In genomic region chr2:26559556-26559955, GRCh38 we compare ENCODE assay signal across 22 cellular contexts.
DNase-seq lines count a peak whose midpoint lies in the region; ATAC-seq and TF ChIP-seq lines count a peak whose summit lies in the region.
"Had no signal": no experiment of that assay in that cellular context is flagged by ENCODE, and none has a peak within 500 bp of the region (broad histone marks: within the 10 kb centered on the region; RNA-seq: fewer than 3 reads in every experiment).

No MANE protein-coding gene starts in this region.

- no peak overlapping the region for H3K27ac Mint-ChIP-seq in activated CD8-positive, alpha-beta memory T cell treated with anti-CD3 and anti-CD28 coated beads, Interleukin-2, amount 10 ng/mL, durations not matched to agents 7 days and 5 days
- H3K27ac Mint-ChIP-seq in H9: no peak overlapping the region
- H3K27ac Mint-ChIP-seq in WTC11: no peak overlapping the region
- H3K27ac Mint-ChIP-seq: activated naive CD8-positive, alpha-beta T cell; CD8-positive, alpha-beta T cell; stimulated activated naive CD8-positive, alpha-beta T cell treated with anti-CD3 and anti-CD28 coated beads, Interleukin-15, Interleukin-2, amounts not matched to agents 100 ng/mL and 50 ng/mL, for 24 hours had no signal

- no peak overlapping the region for H3K56ac ChIP-seq in H9 (ENCODE audit: insufficient read length, low read depth, low read length)

- CTCF ChIA-PET in activated CD8-positive, alpha-beta memory T cell treated with anti-CD3 and anti-CD28 coated beads, Interleukin-2, amount 10 ng/mL, durations not matched to agents 7 days and 5 days (lab: Charles Lee): interaction anchor here (2.0 kb wide), 1 partner anchor 18 kb away, joined by 6 read pairs; no protein-coding TSS in a partner anchor
- CTCF ChIA-PET in WTC11 (lab: Charles Lee): interaction anchor here (0.6 to 7.9 kb wide), 10 partner anchors 13 to 362 kb away, joined by 3 to 83 read pairs (median 3); no protein-coding TSS in a partner anchor

- H3K4me2 ChIP-seq in H9 (ENCODE audit: insufficient read depth, insufficient read length, low read length): no peak overlapping the region
- H3K4me2 ChIP-seq: hepatocyte, SK-N-SH had no signal

- H4K5ac ChIP-seq in H9 (ENCODE audit: insufficient read length, low read depth, low read length): no peak overlapping the region

- peaks cover 9% of the 10 kb centered on the region for H3K4me1 Mint-ChIP-seq in activated CD8-positive, alpha-beta memory T cell treated with anti-CD3 and anti-CD28 coated beads, Interleukin-2, amount 10 ng/mL, durations not matched to agents 7 days and 5 days
- peaks cover 13 to 37% of the 10 kb centered on the region in 2 experiments for H3K4me1 Mint-ChIP-seq in H9
- peaks cover 6% of the 10 kb centered on the region; the same call in 1 of the 2 replicates for H3K4me1 Mint-ChIP-seq in WTC11

- no peak overlapping the region for H2AK5ac ChIP-seq in H9 (ENCODE audit: insufficient read length, low read length)

- H3K4me3 Mint-ChIP-seq in activated CD8-positive, alpha-beta memory T cell treated with anti-CD3 and anti-CD28 coated beads, Interleukin-2, amount 10 ng/mL, durations not matched to agents 7 days and 5 days: no peak overlapping the region
- no peak overlapping the region; a peak in 1 of 5 replicates for H3K4me3 Mint-ChIP-seq in H9
- H3K4me3 Mint-ChIP-seq in WTC11: no peak overlapping the region
- H3K4me3 Mint-ChIP-seq: activated naive CD8-positive, alpha-beta T cell; CD8-positive, alpha-beta T cell; stimulated activated naive CD8-positive, alpha-beta T cell treated with anti-CD3 and anti-CD28 coated beads, Interleukin-15, Interleukin-2, amounts not matched to agents 100 ng/mL and 50 ng/mL, for 24 hours had no signal

- H2BK5ac ChIP-seq in H9 (ENCODE audit: insufficient read length, low read length): no peak overlapping the region

- no peak overlapping the region for H3K14ac ChIP-seq in H9 (ENCODE audit: insufficient read depth, low read length)

- no peaks in the 10 kb centered on the region for H3K79me1 ChIP-seq in H9 (ENCODE audit: insufficient read depth, low read depth, low read length, poor library complexity, severe bottlenecking)

- intact Hi-C loops in sigmoid colon (cut with DNase I): no loop called here

- H4K20me1 ChIP-seq in H9 (ENCODE audit: control insufficient read depth, insufficient read depth, insufficient read length): no peaks in the 10 kb centered on the region

- no peaks in the 10 kb centered on the region for H3K36me3 Mint-ChIP-seq in activated CD8-positive, alpha-beta memory T cell treated with anti-CD3 and anti-CD28 coated beads, Interleukin-2, amount 10 ng/mL, durations not matched to agents 7 days and 5 days
- H3K36me3 Mint-ChIP-seq in H9 (ENCODE audit: insufficient read depth in 1 of 3, low read depth in 3 of 3) (no peaks in the 10 kb centered on the region), WTC11 (no peaks in the 10 kb centered on the region)
- H3K36me3 Mint-ChIP-seq: activated naive CD8-positive, alpha-beta T cell; CD8-positive, alpha-beta T cell had no signal

- H3K9me3 ChIP-seq in H9 (ENCODE audit: control insufficient read depth, low read depth, low read length) (no peaks in the 10 kb centered on the region), sigmoid colon (no peaks in the 10 kb centered on the region)
- H3K9me3 ChIP-seq: ascending aorta, gastroesophageal sphincter, pancreas, SK-N-SH, testis had no signal

- no CpG with 5 or more reads among the region's 2 CpGs for WGBS in H9 (ENCODE audit: extremely low coverage, insufficient read length, low lambda C conversion rate)
- WGBS in sigmoid colon, 2 donors: 74 to 88% methylated on average over 2 of the region's 2 CpGs

- H2BK15ac ChIP-seq in H9 (ENCODE audit: low read depth, low read length): no peak overlapping the region

- H2BK20ac ChIP-seq in H9 (ENCODE audit: low read depth, low read length, poor library complexity, severe bottlenecking): no peak overlapping the region

- H3K27ac ChIP-seq in H9 (ENCODE audit: insufficient read length, low read depth, low read length) (no peak overlapping the region), sigmoid colon (no peak overlapping the region)
- H3K27ac ChIP-seq: ascending aorta, gastroesophageal sphincter, hepatocyte, pancreas, RWPE1, testis had no signal

- TF ChIP-seq POLR2A in sigmoid colon (IDR thresholded peaks at IDR 0.05): no peak

- DNase-seq in activated CD8-positive, alpha-beta memory T cell treated with anti-CD3 and anti-CD28 coated beads, Interleukin-2, amount 50 U/mL, for 48 hours: peak; percentile 33
- no peak for DNase-seq in activated CD8-positive, alpha-beta memory T cell treated with anti-CD3 and anti-CD28 coated beads, Interleukin-2, amount 10 ng/mL, durations not matched to agents 7 days and 5 days
- DNase-seq in H9 (peak; percentile 52), WTC11 (ENCODE audit: low spot score) (peak; percentile 44), sigmoid colon (peak; percentile 42), NCI-H510A treated with DMSO at 0.1 percent for 48 hours (lab: John Stamatoyannopoulos, UW) (no peak)
- DNase-seq: CD8-positive, alpha-beta T cell; mammary epithelial cell; NCI-H1694; NCI-H524 treated with DMSO at 0.1 percent for 48 hours; OCI-M1; SK-N-SH; stimulated activated CD8-positive, alpha-beta memory T cell treated with anti-CD3 and anti-CD28 coated beads, Interleukin-4, amount 100 ng/mL, for 48 hours; testis had no signal

- ATAC-seq in activated CD8-positive, alpha-beta memory T cell treated with anti-CD3 and anti-CD28 coated beads, Interleukin-2, amount 10 ng/mL, durations not matched to agents 7 days and 5 days: no peak
- ATAC-seq in WTC11 (peak; percentile 83), HG02798 (IDR thresholded peaks at IDR 0.05; ENCODE audit: poor library complexity, unreplicated experiment) (no peak)
- ATAC-seq: CD8-positive, alpha-beta T cell; gastroesophageal sphincter; pancreas had no signal

- H3K4me3 ChIP-seq in sigmoid colon: no peak overlapping the region
- H3K4me3 ChIP-seq: ascending aorta, gastroesophageal sphincter, hepatocyte, pancreas, testis had no signal

- no peaks in the 10 kb centered on the region for H3K79me2 ChIP-seq in H9 (ENCODE audit: insufficient read depth, low read length)
- H3K79me2 ChIP-seq: hepatocyte had no signal

- H3T11ph ChIP-seq in H9 (ENCODE audit: low read length): no peak overlapping the region

- no peaks in the 10 kb centered on the region for H3K27me3 ChIP-seq in H9 (ENCODE audit: insufficient read depth, low read length)
- H3K27me3 ChIP-seq in sigmoid colon: peaks cover 0 to 51% (median 12%) of the 10 kb centered on the region in 3 donors
- H3K27me3 ChIP-seq: ascending aorta, pancreas, testis had no signal

- no peak overlapping the region for H2BK12ac ChIP-seq in H9 (ENCODE audit: insufficient read length, low read depth, low read length)

- no peak overlapping the region for H2BK120ac ChIP-seq in H9 (ENCODE audit: low read depth, low read length, poor library complexity, severe bottlenecking)

- no peak overlapping the region for H3K18ac ChIP-seq in H9 (ENCODE audit: insufficient read length, low read depth, low read length)

- no peak overlapping the region for H3K4ac ChIP-seq in H9 (ENCODE audit: low read depth, low read length)

- H3K9ac ChIP-seq in H9 (ENCODE audit: extremely low read depth, insufficient read length, low read length): no peak overlapping the region
- H3K9ac ChIP-seq: SK-N-SH had no signal

- H2AFZ ChIP-seq in H9 (ENCODE audit: low read length): no peak overlapping the region
- H2AFZ ChIP-seq: hepatocyte had no signal

- H3K36me3 ChIP-seq in sigmoid colon: no peaks in the 10 kb centered on the region
- H3K36me3 ChIP-seq: ascending aorta, gastroesophageal sphincter, pancreas had no signal

- H4K8ac ChIP-seq in H9 (replicated peaks; ENCODE audit: insufficient read length, low read depth, low read length): no peak overlapping the region

- no peak for TF ChIP-seq EP300 in sigmoid colon (IDR thresholded peaks at IDR 0.05)

- H4K91ac ChIP-seq in H9 (ENCODE audit: insufficient read length, low read depth, low read length): no peak overlapping the region

- H3K23me2 ChIP-seq in H9 (ENCODE audit: insufficient read length, low read depth, low read length, poor library complexity, severe bottlenecking): no peaks in the 10 kb centered on the region

- peak; percentile 56 for TF ChIP-seq CTCF in H9 (conservative IDR thresholded peaks at IDR 0.05)
- TF ChIP-seq CTCF in WTC11 (IDR thresholded peaks at IDR 0.05): no peak
- TF ChIP-seq CTCF in sigmoid colon (IDR thresholded peaks at IDR 0.05): no peak

- no peak overlapping the region for H3K23ac ChIP-seq in H9 (ENCODE audit: insufficient read length, low read depth, low read length)

- peaks cover 82% of the 10 kb centered on the region for H3K27me3 Mint-ChIP-seq in activated CD8-positive, alpha-beta memory T cell treated with anti-CD3 and anti-CD28 coated beads, Interleukin-2, amount 10 ng/mL, durations not matched to agents 7 days and 5 days
- H3K27me3 Mint-ChIP-seq in H9 (ENCODE audit: low read depth) (peaks cover 38% of the 10 kb centered on the region), WTC11 (ENCODE audit: low read depth) (peaks cover 43% of the 10 kb centered on the region)

- POLR2A ChIA-PET in WTC11 (lab: Charles Lee): no interaction called here

- no peaks in the 10 kb centered on the region for H3K4me1 ChIP-seq in H9 (ENCODE audit: insufficient read depth, low read length)
- H3K4me1 ChIP-seq in sigmoid colon: peaks cover 0 to 16% (median 13%) of the 10 kb centered on the region in 4 donors

- H3K9me3 Mint-ChIP-seq in activated CD8-positive, alpha-beta memory T cell treated with anti-CD3 and anti-CD28 coated beads, Interleukin-2, amount 10 ng/mL, durations not matched to agents 7 days and 5 days (ENCODE audit: low read depth): no peaks in the 10 kb centered on the region
- H3K9me3 Mint-ChIP-seq in H9 (no peaks in the 10 kb centered on the region; a peak in 1 of 5 replicates), WTC11 (no peaks in the 10 kb centered on the region)
- H3K9me3 Mint-ChIP-seq: CD8-positive, alpha-beta T cell; stimulated activated naive CD8-positive, alpha-beta T cell treated with anti-CD3 and anti-CD28 coated beads, Interleukin-15, Interleukin-2, amounts not matched to agents 100 ng/mL and 50 ng/mL, for 24 hours had no signal

TF ChIP-seq in WTC11, 78 proteins besides CTCF, POLR2A, EP300 and RAD21 (continues in another document):
- TF ChIP-seq ZNF219 (CRISPR knock-in tag; IDR thresholded peaks at IDR 0.05; ENCODE audit: borderline replicate concordance) (no peak), MYBL2 (CRISPR knock-in tag; IDR thresholded peaks at IDR 0.05) (no peak), SOX15 (CRISPR knock-in tag; IDR thresholded peaks at IDR 0.05) (no peak)

Comparison
In these comparisons a context has a peak if more than half of its experiments do, and no peak if none do; other contexts are left out.
1. DNase-seq: peak in activated CD8-positive, alpha-beta memory T cell treated with anti-CD3 and anti-CD28 coated beads, Interleukin-2, amount 50 U/mL, for 48 hours (single experiment), H9 (single experiment), WTC11 (single experiment) and sigmoid colon (single experiment); none in activated CD8-positive, alpha-beta memory T cell treated with anti-CD3 and anti-CD28 coated beads, Interleukin-2, amount 10 ng/mL, durations not matched to agents 7 days and 5 days (single experiment) and NCI-H510A treated with DMSO at 0.1 percent for 48 hours (single experiment).